In genomic region chr3:10015476-10015904, GRCh38 we compare ENCODE assay signal across 9 cellular contexts. TPM values are rescaled to one million over a fixed set of nuclear protein-coding genes. Genes with fewer than 3 reads are reported as not detected.
DNase-seq lines count a peak whose midpoint lies in the region; ATAC-seq and TF ChIP-seq lines count a peak whose summit lies in the region.
"Had no signal": no experiment of that assay in that cellular context is flagged by ENCODE, and none has a peak within 500 bp of the region (broad histone marks: within the 10 kb centered on the region; RNA-seq: fewer than 3 reads in every experiment).

No MANE protein-coding gene starts in this region.

- TF ChIP-seq POLR2A in gastrocnemius medialis (IDR thresholded peaks at IDR 0.05) = no peak

- CTCF ChIA-PET in Calu3 (lab: Charles Lee) = no interaction called here

- H3K36me3 ChIP-seq in adipocyte (ENCODE audit: control insufficient read depth, insufficient read depth, low read length, severe bottlenecking) = peaks cover 17% of the 10 kb centered on the region
- peaks cover 0 to 19% of the 10 kb centered on the region in 2 donors for H3K36me3 ChIP-seq in gastrocnemius medialis

- peaks cover 36% of the 10 kb centered on the region for H3K4me1 ChIP-seq in adipocyte (ENCODE audit: control insufficient read depth, insufficient read depth, low read length)
- H3K4me1 ChIP-seq in gastrocnemius medialis = peaks cover 18 to 22% of the 10 kb centered on the region in 2 donors

- no TSS peak for BruUV-seq in Calu3 (replicated peaks; lab: Mats Ljungman, UMichigan)

- no peaks in the 10 kb centered on the region for H3K9me3 ChIP-seq in adipocyte (ENCODE audit: control insufficient read depth, low read length)
- H3K9me3 ChIP-seq in gastrocnemius medialis = no peaks in the 10 kb centered on the region

- H3K27ac Mint-ChIP-seq in Calu3 (ENCODE audit: unreplicated experiment) = no peak overlapping the region
- H3K27ac Mint-ChIP-seq: naive B cell had no signal

- H3K27me3 Mint-ChIP-seq in Calu3 (ENCODE audit: unreplicated experiment) = no peaks in the 10 kb centered on the region

- peaks cover 18% of the 10 kb centered on the region for H3K36me3 Mint-ChIP-seq in Calu3 (ENCODE audit: insufficient read depth, unreplicated experiment)

- intact Hi-C loops in cardiac septum (cut with DNase I) = no loop called here
- intact Hi-C loops in gastrocnemius medialis (cut with DNase I; ENCODE audit: low total_unique reads) = no loop called here
- intact Hi-C loops in Calu3 (cut with micrococcal nuclease; ENCODE audit: unreplicated experiment) = no loop called here

- H3K4me1 Mint-ChIP-seq in Calu3 (ENCODE audit: low read depth, unreplicated experiment) = peaks cover 2% of the 10 kb centered on the region

- H3K4me3 ChIP-seq in adipocyte (ENCODE audit: low read length) = peak overlapping the region; percentile 33
- H3K4me3 ChIP-seq in gastrocnemius medialis = peak overlapping the region in 1 of 4 donors; percentile 42

- H3K4me3 Mint-ChIP-seq in Calu3 (ENCODE audit: low read depth, unreplicated experiment) = no peak overlapping the region

- H3K9ac ChIP-seq in adipocyte (ENCODE audit: low read length) = peak overlapping the region; percentile 76

- H3K27me3 ChIP-seq in adipocyte (replicated peaks; ENCODE audit: control insufficient read depth, insufficient read depth, low read length) = no peaks in the 10 kb centered on the region
- H3K27me3 ChIP-seq in gastrocnemius medialis = no peaks in the 10 kb centered on the region

- DNase-seq in GDM1 (lab: John Stamatoyannopoulos, UW) = peak; percentile 16
- DNase-seq in adipocyte (ENCODE audit: low read depth) = peak; percentile 96
- peak; percentile 87 for DNase-seq in cardiac septum (ENCODE audit: low spot score)
- peak; percentile 75 to 89 for DNase-seq in gastrocnemius medialis
- DNase-seq in Calu3 = no peak
- DNase-seq: naive B cell had no signal

- in situ Hi-C loops in gastrocnemius medialis (cut with MboI; ENCODE audit: low sequenced_read_pairs in 4 of 4) = no loop called here

- peak overlapping the region; percentile 69 to 85 (median 79) for H3K27ac ChIP-seq in gastrocnemius medialis

- TF ChIP-seq CTCF in gastrocnemius medialis (IDR thresholded peaks at IDR 0.05 in 4 of 5, conservative IDR thresholded peaks at IDR 0.05 in 1 of 5) = no peak
- TF ChIP-seq CTCF in Calu3 (IDR thresholded peaks at IDR 0.05; ENCODE audit: unreplicated experiment) = no peak

- no peaks in the 10 kb centered on the region for H3K9me3 Mint-ChIP-seq in Calu3 (ENCODE audit: low read depth, unreplicated experiment)
- H3K9me3 Mint-ChIP-seq: naive B cell had no signal

- ATAC-seq in gastrocnemius medialis (peak; percentile 50 to 75), HG02938 (IDR thresholded peaks at IDR 0.05; ENCODE audit: unreplicated experiment) (no peak), GM18520 (IDR thresholded peaks at IDR 0.05; ENCODE audit: unreplicated experiment) (no peak), HG03342 (IDR thresholded peaks at IDR 0.05; ENCODE audit: unreplicated experiment) (no peak)

RNA-seq across cellular contexts. Expression of gene FANCD2, which starts 10.7 kb away (rescaled TPM):
- 0.48 TPM for total RNA-seq in cardiac septum
- 1 to 10 TPM in 1 of 4 donors, under 1 TPM in 2, not detected in 1; 0.46 to 1.3 (median 0.58) TPM for total RNA-seq in gastrocnemius medialis
- total RNA-seq in Calu3 (2022) = 34.2 and 40.3 TPM in 2 replicates

RNA-seq across cellular contexts. Expression of gene EMC3, which starts 28.8 kb away (rescaled TPM):
- total RNA-seq in cardiac septum (59.6 TPM), gastrocnemius medialis (100 to 1,000 TPM; 147 to 329 (median 204) TPM), Calu3 (2022) (59.2 and 64.2 TPM in 2 replicates)

Comparison
In these comparisons a context has a peak if more than half of its experiments do, and no peak if none do; other contexts are left out.
1. ATAC-seq: peak in gastrocnemius medialis (2 of 2); none in HG02938 (single experiment), GM18520 (single experiment) and HG03342 (single experiment).
2. RNA of gene FANCD2, which starts 10.7 kb away (total RNA-seq): 34.2 to 40.3 TPM in Calu3; 0.46 to 1.3 TPM in gastrocnemius medialis and 0.48 TPM in cardiac septum (single experiment); every median in the first group is over 10 times any median in the second.